Comparison of ENCODE assay signal across 8 cellular contexts in the genomic region with DNA sequence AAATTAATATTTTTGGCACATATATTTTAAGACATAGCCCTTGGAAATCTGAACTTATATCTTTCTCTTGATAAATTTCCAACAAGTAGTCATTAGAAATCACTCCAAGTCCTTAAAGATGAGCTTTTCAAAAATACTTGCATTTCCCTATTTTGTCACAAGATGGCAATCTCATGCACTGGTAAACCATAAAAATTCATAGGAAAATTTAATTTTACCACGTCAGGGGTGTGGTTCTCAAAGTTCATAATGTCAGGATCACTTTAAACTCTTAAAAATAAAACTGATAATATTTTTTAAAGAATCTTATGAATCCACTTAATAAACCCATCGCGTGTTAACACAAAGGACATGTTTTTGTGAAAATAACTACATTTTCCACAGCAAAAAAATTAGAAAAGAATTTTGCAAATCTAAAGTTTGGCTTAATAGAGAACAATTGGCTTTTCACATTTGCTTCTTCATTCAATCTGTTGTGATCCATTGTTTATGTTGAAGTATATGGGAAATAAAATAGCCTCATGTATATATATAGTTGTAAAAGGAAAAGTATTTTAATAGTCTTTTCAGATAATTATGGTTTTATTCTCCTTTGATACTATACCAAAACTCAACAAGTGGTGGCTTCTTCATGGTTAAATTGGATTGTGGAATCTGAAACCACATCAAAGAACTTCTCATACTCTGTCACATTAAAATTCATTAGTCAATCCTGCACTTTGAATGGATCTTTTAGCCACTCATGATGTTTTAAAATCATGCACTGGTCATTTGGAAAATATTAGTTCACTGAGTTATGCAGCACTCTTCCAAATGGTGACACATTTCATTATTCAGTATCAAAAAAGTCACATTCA.
DNase-seq lines count a peak whose midpoint lies in the region; ATAC-seq and TF ChIP-seq lines count a peak whose summit lies in the region.

No MANE protein-coding gene starts in this region.

- H3K27ac ChIP-seq in upper lobe of left lung: no peak overlapping the region

- ATAC-seq in upper lobe of left lung (ENCODE audit: low FRiP score in 2 of 2) (no peak), GM19455 (IDR thresholded peaks at IDR 0.05; ENCODE audit: unreplicated experiment) (no peak)

- no peaks in the 10 kb centered on the region for H3K9me3 ChIP-seq in upper lobe of left lung

- TF ChIP-seq POLR2A in upper lobe of left lung (IDR thresholded peaks at IDR 0.05): no peak

- no peaks in the 10 kb centered on the region for H3K4me1 ChIP-seq in upper lobe of left lung

- TF ChIP-seq EP300 in upper lobe of left lung (IDR thresholded peaks at IDR 0.05): no peak

- CTCF ChIA-PET in BJ (lab: Yijun Ruan, JAX): interaction anchor here (0.6 to 2.7 kb wide), 9 partner anchors 10 to 1357 kb away, joined by 3 to 9 read pairs (median 4); partner anchors contain the start of gene CADM1

- no peaks in the 10 kb centered on the region for H3K36me3 ChIP-seq in BJ (ENCODE audit: control insufficient read depth, insufficient read depth, low read length)
- no peaks in the 10 kb centered on the region for H3K36me3 ChIP-seq in upper lobe of left lung

- 42 to 51% methylated on average over 3 of the region's 3 CpGs for WGBS in upper lobe of left lung, 2 donors

- POLR2A ChIA-PET in BJ (lab: Charles Lee): no interaction called here

- H3K4me3 ChIP-seq in BJ (ENCODE audit: low read depth, low read length): no peak overlapping the region
- no peak overlapping the region for H3K4me3 ChIP-seq in upper lobe of left lung

- H3K27me3 ChIP-seq in BJ (ENCODE audit: control insufficient read depth, insufficient read depth, low read length) (no peaks in the 10 kb centered on the region), upper lobe of left lung (no peaks in the 10 kb centered on the region)

- DNase-seq in BJ (ENCODE audit: low read depth) (no peak), HT-29 (ENCODE audit: low spot score) (peak; percentile 62), SK-N-DZ (ENCODE audit: low spot score) (peak; percentile 9), glomerular visceral epithelial cell (ENCODE audit: extremely low spot score) (peak; percentile 41), upper lobe of left lung (no peak), SIG-M5 (lab: John Stamatoyannopoulos, UW) (no peak)
- no peak for DNase-seq in stimulated activated naive CD4-positive, alpha-beta T cell treated with Interleukin-2 at 50 U/mL for 16 hours (lab: John Stamatoyannopoulos, UW)

- peak; percentile 64 for TF ChIP-seq CTCF in BJ (IDR thresholded peaks at IDR 0.05; ENCODE audit: insufficient read depth, low read depth, low read length)
- TF ChIP-seq CTCF in upper lobe of left lung (IDR thresholded peaks at IDR 0.05): peak; percentile 30 to 69 (median 59)

Comparison
In these comparisons a context has a peak if more than half of its experiments do, and no peak if none do; other contexts are left out.
1. DNase-seq: peak in HT-29 (single experiment), SK-N-DZ (single experiment) and glomerular visceral epithelial cell (single experiment); none in BJ (single experiment), upper lobe of left lung (0 of 2), SIG-M5 (single experiment) and stimulated activated naive CD4-positive, alpha-beta T cell treated with Interleukin-2 at 50 U/mL for 16 hours (single experiment).